Comparison of ENCODE assay signal across 18 cellular contexts in genomic region chr11:42329930-42330555, GRCh38.
DNase-seq lines count a peak whose midpoint lies in the region; ATAC-seq and TF ChIP-seq lines count a peak whose summit lies in the region.
"Had no signal": no experiment of that assay in that cellular context is flagged by ENCODE, and none has a peak within 500 bp of the region (broad histone marks: within the 10 kb centered on the region; RNA-seq: fewer than 3 reads in every experiment).

No MANE protein-coding gene starts in this region.

- no peak overlapping the region for H4K5ac ChIP-seq in mesendoderm (ENCODE audit: low read length)

- no peaks in the 10 kb centered on the region for H3K36me3 ChIP-seq in brain microvascular endothelial cell (replicated peaks)
- H3K36me3 ChIP-seq in mesendoderm (ENCODE audit: control insufficient read depth, insufficient read depth, low read length), result no peaks in the 10 kb centered on the region
- H3K36me3 ChIP-seq: Peyer's patch had no signal

- H3K79me2 ChIP-seq in mesendoderm (ENCODE audit: control insufficient read depth, insufficient read depth, low read length), result no peaks in the 10 kb centered on the region

- no peak overlapping the region for H2AK5ac ChIP-seq in mesendoderm (ENCODE audit: low read length)

- no peak overlapping the region for H3K18ac ChIP-seq in mesendoderm (ENCODE audit: low read length)

- H3K4me1 ChIP-seq in mesendoderm (ENCODE audit: control insufficient read depth, low read depth, low read length), result no peaks in the 10 kb centered on the region
- H3K4me1 ChIP-seq: Peyer's patch had no signal

- no peak overlapping the region for H3K4me2 ChIP-seq in mesendoderm (ENCODE audit: low read length)

- H2BK120ac ChIP-seq in mesendoderm (ENCODE audit: low read depth, low read length), result no peak overlapping the region

- H3K27ac ChIP-seq in 22Rv1 (peak overlapping the region; percentile 64), brain microvascular endothelial cell (no peak overlapping the region), mesendoderm (ENCODE audit: low read depth, low read length) (no peak overlapping the region)
- H3K27ac ChIP-seq: Peyer's patch had no signal

- no CpG with 5 or more reads among the region's 5 CpGs for WGBS in mesendoderm (ENCODE audit: extremely low coverage, insufficient coverage, low lambda C conversion rate)

- in situ Hi-C loops in brain microvascular endothelial cell (cut with HindIII; ENCODE audit: low pct_ligation_motif_present, low sequenced_read_pairs), result no loop called here

- no peak overlapping the region for H3K4ac ChIP-seq in mesendoderm (ENCODE audit: low read depth, low read length)

- H4K8ac ChIP-seq in mesendoderm (ENCODE audit: low read depth, low read length), result no peak overlapping the region

- intact Hi-C loops in sciatic nerve (cut with DNase I), result no loop called here
- intact Hi-C loops in Right ventricle myocardium inferior (cut with DNase I), result no loop called here

- no peak overlapping the region for H3K23ac ChIP-seq in mesendoderm (ENCODE audit: low read length)

- H2BK15ac ChIP-seq in mesendoderm (replicated peaks; ENCODE audit: low read depth), result no peak overlapping the region

- no peak overlapping the region for H2BK5ac ChIP-seq in mesendoderm (ENCODE audit: low read length)

- H3K79me1 ChIP-seq in mesendoderm (ENCODE audit: low read length), result no peaks in the 10 kb centered on the region

- TF ChIP-seq CTCF in 22Rv1 (IDR thresholded peaks at IDR 0.05) (no peak), brain microvascular endothelial cell (IDR thresholded peaks at IDR 0.05; ENCODE audit: low read depth, low read length, missing control alignments) (no peak), fibroblast of the aortic adventitia (IDR thresholded peaks at IDR 0.05; ENCODE audit: insufficient read depth, low read length) (no peak)

- no peak overlapping the region for H3K9ac ChIP-seq in mesendoderm (ENCODE audit: low read length)

- peak; percentile 13 for DNase-seq in H4 (ENCODE audit: low spot score)
- DNase-seq in brain microvascular endothelial cell, result peak; percentile 21
- peak; percentile 18 for DNase-seq in fibroblast of the aortic adventitia (ENCODE audit: low read depth)
- no peak for DNase-seq in mesendoderm
- no peak for DNase-seq in sciatic nerve (ENCODE audit: low spot score)
- no peak for DNase-seq in Right ventricle myocardium inferior (ENCODE audit: missing footprints)
- no peak for DNase-seq in COR-L47 (lab: John Stamatoyannopoulos, UW)
- DNase-seq: 8988T; DMS79; NCI-H1694; NCI-H2081; NCI-H2171; NCI-H345; NCI-H524; NCI-H774; NK-92 treated with Interleukin-12 subunit alpha and Interleukin-12 subunit beta, amount 100 ng/mL, for 24 hours; Peyer's patch had no signal

- no peak overlapping the region for H3K4me3 ChIP-seq in brain microvascular endothelial cell (ENCODE audit: low read depth, low read length)
- no peak overlapping the region for H3K4me3 ChIP-seq in fibroblast of the aortic adventitia (ENCODE audit: low read depth, low read length)
- H3K4me3 ChIP-seq in mesendoderm (ENCODE audit: low read length), result no peak overlapping the region
- H3K4me3 ChIP-seq: Peyer's patch had no signal

- H3K27me3 ChIP-seq in brain microvascular endothelial cell (replicated peaks) (no peaks in the 10 kb centered on the region), mesendoderm (ENCODE audit: insufficient read depth, low read length, poor library complexity) (no peaks in the 10 kb centered on the region)
- H3K27me3 ChIP-seq: Peyer's patch had no signal

- no peak for ATAC-seq in sciatic nerve
- ATAC-seq in Right ventricle myocardium inferior, result no peak

- H3K56ac ChIP-seq in mesendoderm (ENCODE audit: low read length), result no peak overlapping the region

Comparison
In these comparisons a context has a peak if more than half of its experiments do, and no peak if none do; other contexts are left out.
1. DNase-seq: peak in H4 (single experiment), brain microvascular endothelial cell (single experiment) and fibroblast of the aortic adventitia (single experiment); none in mesendoderm (single experiment), sciatic nerve (single experiment), Right ventricle myocardium inferior (single experiment) and COR-L47 (single experiment).